ENCODE assay signal across 8 cellular contexts in the genomic region with DNA sequence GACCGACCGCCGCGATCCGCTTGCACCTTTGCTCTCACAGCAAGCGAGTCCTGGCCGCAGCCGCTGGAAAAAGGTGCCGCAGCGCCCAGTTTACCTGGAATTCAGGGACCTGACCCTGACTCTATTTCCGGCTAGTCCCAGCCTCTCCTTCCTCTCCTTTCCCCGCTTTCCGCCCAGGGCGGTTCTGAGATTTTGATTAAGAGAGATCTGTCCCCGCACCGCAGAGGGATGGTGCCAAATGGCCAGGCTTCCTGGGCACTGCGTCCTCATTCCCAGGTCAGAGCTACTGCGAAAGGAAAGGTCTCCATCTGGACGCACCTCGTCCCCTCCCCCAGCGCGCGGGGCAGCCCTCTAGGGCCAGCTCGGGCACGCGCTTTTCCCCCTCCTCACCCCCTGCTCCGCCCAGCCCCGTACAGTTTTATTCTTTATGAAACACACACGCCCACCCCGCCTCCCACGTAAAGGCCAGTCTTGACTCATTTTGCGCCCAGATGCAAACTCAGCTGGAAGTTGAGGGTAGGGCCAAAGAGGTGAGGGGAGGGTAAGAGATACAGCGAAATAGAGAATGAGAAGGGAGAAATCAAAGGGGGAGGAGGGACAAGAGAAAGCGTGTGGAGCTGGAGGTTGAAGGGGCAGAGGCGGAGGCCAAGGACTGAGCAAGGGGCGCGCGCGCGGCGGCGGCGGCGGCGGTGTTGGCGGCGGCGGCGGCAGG.
DNase-seq lines count a peak whose midpoint lies in the region; ATAC-seq and TF ChIP-seq lines count a peak whose summit lies in the region.

No MANE protein-coding gene starts in this region.

- peaks cover 7% of the 10 kb centered on the region for H3K4me1 ChIP-seq in lower lobe of right lung

- no peak overlapping the region for H3K27ac ChIP-seq in lower lobe of right lung
- H3K27ac ChIP-seq in CD4-positive, alpha-beta T cell (ENCODE audit: low read depth, low read length): no peak overlapping the region

- peaks cover 99% of the 10 kb centered on the region for H3K27me3 Mint-ChIP-seq in brain
- H3K27me3 Mint-ChIP-seq in CD4-positive, alpha-beta T cell: peaks cover 76% of the 10 kb centered on the region

- H3K4me3 Mint-ChIP-seq in brain: peak overlapping the region; percentile 83 to 93 (median 89)
- H3K4me3 Mint-ChIP-seq in CD4-positive, alpha-beta T cell: no peak overlapping the region

- POLR2A ChIA-PET in CD4-positive, alpha-beta T cell (lab: Charles Lee): no interaction called here

- H3K36me3 Mint-ChIP-seq in brain: no peaks in the 10 kb centered on the region
- no peaks in the 10 kb centered on the region for H3K36me3 Mint-ChIP-seq in CD4-positive, alpha-beta T cell (ENCODE audit: low read depth)

- ATAC-seq in HG02852 (IDR thresholded peaks at IDR 0.05; ENCODE audit: unreplicated experiment): peak; percentile 71
- ATAC-seq in lower lobe of right lung: no peak
- ATAC-seq in CD4-positive, alpha-beta T cell (ENCODE audit: poor library complexity): no peak
- no peak for ATAC-seq in HG03432 (IDR thresholded peaks at IDR 0.05; ENCODE audit: unreplicated experiment)
- no peak for ATAC-seq in GM21576 (IDR thresholded peaks at IDR 0.05; ENCODE audit: unreplicated experiment)

- H3K27ac Mint-ChIP-seq in brain: no peak overlapping the region
- no peak overlapping the region for H3K27ac Mint-ChIP-seq in CD4-positive, alpha-beta T cell

- H3K27me3 ChIP-seq in lower lobe of right lung (ENCODE audit: low read depth): peaks cover 71% of the 10 kb centered on the region
- peaks cover 73% of the 10 kb centered on the region for H3K27me3 ChIP-seq in CD4-positive, alpha-beta T cell (ENCODE audit: control insufficient read depth, insufficient read depth, low read length)

- peaks cover 0 to 11% (median 4%) of the 10 kb centered on the region in 5 experiments for H3K9me3 Mint-ChIP-seq in brain
- no peaks in the 10 kb centered on the region for H3K9me3 Mint-ChIP-seq in CD4-positive, alpha-beta T cell

- H3K9me3 ChIP-seq in lower lobe of right lung: no peaks in the 10 kb centered on the region
- H3K9me3 ChIP-seq in CD4-positive, alpha-beta T cell (ENCODE audit: control insufficient read depth, low read length): no peaks in the 10 kb centered on the region

- CTCF ChIA-PET in CD4-positive, alpha-beta T cell (lab: Charles Lee): no interaction called here

- TF ChIP-seq CTCF in AG09309 (IDR thresholded peaks at IDR 0.05; ENCODE audit: control insufficient read depth, insufficient read depth, low read depth, low read length, missing control alignments) (no peak), brain (conservative IDR thresholded peaks at IDR 0.05) (no peak), lower lobe of right lung (IDR thresholded peaks at IDR 0.05) (no peak)
- no peak for TF ChIP-seq CTCF in CD4-positive, alpha-beta T cell (IDR thresholded peaks at IDR 0.05)

- peaks cover 59% of the 10 kb centered on the region for H3K4me1 Mint-ChIP-seq in brain
- no peaks in the 10 kb centered on the region for H3K4me1 Mint-ChIP-seq in CD4-positive, alpha-beta T cell (ENCODE audit: low read depth)

- H3K4me3 ChIP-seq in AG09309 (ENCODE audit: control insufficient read depth, low read depth, low read length) (peak overlapping the region; percentile 40), lower lobe of right lung (peak overlapping the region; percentile 45)

- intact Hi-C loops in lower lobe of right lung (cut with DNase I): no loop called here
- intact Hi-C loops in CD4-positive, alpha-beta T cell (cut with DNase I, micrococcal nuclease): no loop called here

- H3K36me3 ChIP-seq in lower lobe of right lung: no peaks in the 10 kb centered on the region

- DNase-seq in AG09309 (ENCODE audit: low read depth) (no peak), lower lobe of right lung (no peak), pons (ENCODE audit: low spot score) (no peak)
- DNase-seq in CD4-positive, alpha-beta T cell: no peak
